1 cellular context compared by ENCODE assay signal in genomic region chr1:94579876-94580294, GRCh38.
TF ChIP-seq lines count a peak whose summit lies in the region.

No MANE protein-coding gene starts in this region.

TF ChIP-seq in IMR-90, 13 proteins besides CTCF, POLR2A, EP300 and RAD21 (continued from another document):
- TF ChIP-seq CHD1 (IDR thresholded peaks at IDR 0.05; ENCODE audit: low read depth, low read length) (no peak), FOS (IDR thresholded peaks at IDR 0.05; ENCODE audit: low read depth, low read length) (peak; percentile 74)
TF ChIP-seq in IMR-90: peak in this region for 5.
